23 cellular contexts compared by ENCODE assay signal in genomic region chr9:71736236-71736635, GRCh38.
"Had no signal": no experiment of that assay in that cellular context is flagged by ENCODE, and none has a peak within 500 bp of the region (broad histone marks: within the 10 kb centered on the region; RNA-seq: fewer than 3 reads in every experiment).

No MANE protein-coding gene starts in this region.

- H3K4me1 ChIP-seq: gastrocnemius medialis, left ventricle myocardium inferior had no signal

- H3K27me3 Mint-ChIP-seq: activated CD8-positive, alpha-beta memory T cell treated with anti-CD3 and anti-CD28 coated beads, Interleukin-2, amount 10 ng/mL, durations not matched to agents 7 days and 5 days; stimulated activated naive B cell treated with anti-CD40 and anti-IgM and Interleukin-4, amounts not matched to agents 10 μg/mL and 1 μg/mL and 100 μg/mL, for 72 hours had no signal

- H3K4me1 Mint-ChIP-seq: activated CD8-positive, alpha-beta memory T cell treated with anti-CD3 and anti-CD28 coated beads, Interleukin-2, amount 10 ng/mL, durations not matched to agents 7 days and 5 days had no signal

- H3K4me3 Mint-ChIP-seq: activated CD8-positive, alpha-beta memory T cell treated with anti-CD3 and anti-CD28 coated beads, Interleukin-2, amount 10 ng/mL, durations not matched to agents 7 days and 5 days; activated CD8-positive, alpha-beta T cell treated with anti-CD3 and anti-CD28 coated beads, Interleukin-2, amount 10 ng/mL, durations not matched to agents 7 days and 5 days; stimulated activated naive B cell treated with anti-CD40 and anti-IgM and Interleukin-4, amounts not matched to agents 10 μg/mL and 1 μg/mL and 100 μg/mL, for 72 hours; T-helper 1 cell treated with Interleukin-12 subunit alpha and Interleukin-12 subunit beta and Interleukin-4 antibody, amounts not matched to agents 30 μg/mL and 1 μg/mL, for 36 hours had no signal

- H3K27ac Mint-ChIP-seq: activated CD8-positive, alpha-beta memory T cell treated with anti-CD3 and anti-CD28 coated beads, Interleukin-2, amount 10 ng/mL, durations not matched to agents 7 days and 5 days; activated CD8-positive, alpha-beta T cell treated with anti-CD3 and anti-CD28 coated beads, Interleukin-2, amount 10 ng/mL, durations not matched to agents 7 days and 5 days; T-helper 1 cell treated with Interleukin-12 subunit alpha and Interleukin-12 subunit beta and Interleukin-4 antibody, amounts not matched to agents 30 μg/mL and 1 μg/mL, for 36 hours had no signal

- H3K27me3 ChIP-seq: body of pancreas, dorsolateral prefrontal cortex, gastrocnemius medialis, pancreas, tibial nerve had no signal

- H3K4me3 ChIP-seq: body of pancreas, coronary artery, dorsolateral prefrontal cortex, gastrocnemius medialis, left ventricle myocardium inferior, pancreas, psoas muscle, tibial nerve had no signal

- H3K27ac ChIP-seq: body of pancreas, coronary artery, dorsolateral prefrontal cortex, gastrocnemius medialis, left ventricle myocardium inferior, pancreas, psoas muscle had no signal

- H3K9me3 Mint-ChIP-seq: stimulated activated naive B cell treated with anti-CD40 and anti-IgM and Interleukin-4, amounts not matched to agents 10 μg/mL and 1 μg/mL and 100 μg/mL, for 72 hours; T-helper 1 cell treated with Interleukin-12 subunit alpha and Interleukin-12 subunit beta and Interleukin-4 antibody, amounts not matched to agents 30 μg/mL and 1 μg/mL, for 36 hours had no signal

- ATAC-seq: activated CD8-positive, alpha-beta memory T cell treated with anti-CD3 and anti-CD28 coated beads, Interleukin-2, amount 10 ng/mL, durations not matched to agents 7 days and 5 days; activated CD8-positive, alpha-beta T cell treated with anti-CD3 and anti-CD28 coated beads, Interleukin-2, amount 10 ng/mL, durations not matched to agents 7 days and 5 days; body of pancreas; gastrocnemius medialis; pancreas; psoas muscle; stimulated activated naive B cell treated with anti-CD40 and anti-IgM and Interleukin-4, amounts not matched to agents 10 μg/mL and 1 μg/mL and 100 μg/mL, for 72 hours had no signal

- DNase-seq: activated CD4-positive, alpha-beta T cell treated with anti-CD3 and anti-CD28 coated beads for 1 hour; activated CD8-positive, alpha-beta memory T cell treated with anti-CD3 and anti-CD28 coated beads, Interleukin-2, amount 10 ng/mL, durations not matched to agents 7 days and 5 days; activated CD8-positive, alpha-beta T cell treated with anti-CD3 and anti-CD28 coated beads, Interleukin-2, amount 10 ng/mL, durations not matched to agents 7 days and 5 days; activated effector memory CD4-positive, alpha-beta T cell treated with Interleukin-2 at 50 U/mL for 16 hours; activated naive CD4-positive, alpha-beta T cell treated with Interleukin-2 at 50 U/mL for 16 hours; aorta; body of pancreas; dorsolateral prefrontal cortex; effector memory CD4-positive, alpha-beta T cell; erythroblast; gastrocnemius medialis; glutamatergic neuron; islet precursor cell; left ventricle myocardium inferior; pancreas; psoas muscle; stimulated activated CD4-positive, alpha-beta T cell treated with anti-CD3 and anti-CD28 coated beads, Interleukin-15, amount 100 ng/mL, for 24 hours; stimulated activated CD4-positive, alpha-beta T cell treated with anti-CD3 and anti-CD28 coated beads, Interleukin-2, amount 100 ng/mL, for 24 hours; stimulated activated naive B cell treated with anti-CD40 and anti-IgM and Interleukin-4, amounts not matched to agents 10 μg/mL and 1 μg/mL and 100 μg/mL, for 72 hours; SW 1271 had no signal

- H3K9me3 ChIP-seq: body of pancreas, gastrocnemius medialis, left ventricle myocardium inferior, pancreas, psoas muscle, tibial nerve had no signal
